In genomic region chr1:206116191-206116872, GRCh38 we compare ENCODE assay signal across 15 cellular contexts. TPM values are rescaled to one million over a fixed set of nuclear protein-coding genes. Genes with fewer than 3 reads are reported as not detected.
DNase-seq lines count a peak whose midpoint lies in the region; FAIRE-seq and TF ChIP-seq lines count a peak whose summit lies in the region.
"Had no signal": no experiment of that assay in that cellular context is flagged by ENCODE, and none has a peak within 500 bp of the region (broad histone marks: within the 10 kb centered on the region; RNA-seq: fewer than 3 reads in every experiment).

No MANE protein-coding gene starts in this region.

- no peak for TF ChIP-seq EP300 in H1 (IDR thresholded peaks at IDR 0.05; ENCODE audit: borderline replicate concordance in 1 of 2, low read depth in 2 of 2, low read length in 2 of 2)

- WGBS in H1 (ENCODE audit: extremely low coverage in 1 of 2, insufficient coverage in 1 of 2, insufficient read length in 1 of 2, insufficient replicate concordance in 2 of 2, low coverage in 1 of 2, low lambda C conversion rate in 2 of 2, missing lambda C conversion rate in 1 of 2), 2 experiments = 90% methylated on average over 25 of the region's 25 CpGs; no CpG with 5 or more reads in 1 of the 2 experiments
- WGBS in neuronal stem cell (ENCODE audit: extremely low coverage in 2 of 2, insufficient read length in 2 of 2, insufficient replicate concordance in 1 of 2), 2 donors = no CpG with 5 or more reads among the region's 25 CpGs

- H3K56ac ChIP-seq in H1 (replicated peaks; ENCODE audit: insufficient read length, low read depth, low read length) = no peak overlapping the region

- H3K9me3 ChIP-seq in H1 (ENCODE audit: insufficient read depth in 2 of 2, low read depth in 1 of 2, low read length in 1 of 2) = no peaks in the 10 kb centered on the region; a peak in 2 of 4 replicates
- H3K9me3 ChIP-seq in neuronal stem cell (replicated peaks in 1 of 2; ENCODE audit: control insufficient read depth in 2 of 2, insufficient read depth in 1 of 2, low read depth in 1 of 2, low read length in 2 of 2) = peaks cover 0 to 8% of the 10 kb centered on the region in 2 donors

- H4K91ac ChIP-seq in H1 (replicated peaks; ENCODE audit: insufficient read length, low read length) (no peak overlapping the region), neuronal stem cell (ENCODE audit: low read depth, low read length, poor library complexity) (no peak overlapping the region)

- H3K9ac ChIP-seq in H1 (replicated peaks in 1 of 4; ENCODE audit: extremely low read depth in 1 of 4, low read depth in 3 of 4, low read length in 3 of 4) (no peak overlapping the region), neuronal stem cell (ENCODE audit: low read depth, low read length, poor library complexity) (no peak overlapping the region)

- no peak overlapping the region for H4K5ac ChIP-seq in H1 (ENCODE audit: insufficient read length, low read depth, low read length)

- H2BK20ac ChIP-seq in H1 (ENCODE audit: low read length) = no peak overlapping the region

- H2BK12ac ChIP-seq in H1 (ENCODE audit: low read depth, low read length) (no peak overlapping the region), neuronal stem cell (ENCODE audit: low read length) (peak overlapping the region; percentile 63)

- no peak overlapping the region for H3K14ac ChIP-seq in H1 (ENCODE audit: insufficient read length)
- H3K14ac ChIP-seq in neuronal stem cell (ENCODE audit: low read length) = peak overlapping the region; percentile 92

- CTCF ChIA-PET in H1 (lab: Charles Lee; ENCODE audit: partially characterized antibody) = interaction anchor here (0.8 to 2.8 kb wide), 3 partner anchors 10 to 132 kb away, joined by 3 to 14 read pairs (median 3); no protein-coding TSS in a partner anchor

- H2BK5ac ChIP-seq in H1 (ENCODE audit: low read depth, low read length) (no peak overlapping the region), neuronal stem cell (ENCODE audit: low read length) (no peak overlapping the region)

- H3K27me3 ChIP-seq in H1 (replicated peaks in 1 of 4; ENCODE audit: control insufficient read depth in 3 of 4, extremely low read depth in 1 of 4, insufficient read depth in 3 of 4, low read length in 3 of 4) (peaks cover 3 to 26% (median 24%) of the 10 kb centered on the region in 4 experiments), neuronal stem cell (ENCODE audit: control insufficient read depth in 3 of 3, insufficient read depth in 3 of 3, low read depth in 1 of 3, low read length in 3 of 3) (peaks cover 4 to 69% (median 24%) of the 10 kb centered on the region in 3 experiments)

- TF ChIP-seq CTCF in H1 (IDR thresholded peaks at IDR 0.05; ENCODE audit: control extremely low read depth in 1 of 3, insufficient read depth in 1 of 3, low read depth in 1 of 3, low read length in 3 of 3) (no peak), GM20000 (IDR thresholded peaks at IDR 0.05; ENCODE audit: extremely low read depth, missing control alignments) (no peak)

- H2AK5ac ChIP-seq in H1 (ENCODE audit: low read depth, low read length) (0 out of 2 replicates have a peak overlapping the region, but pooled peaks have one; percentile 1), neuronal stem cell (ENCODE audit: low read depth, low read length) (peak overlapping the region; percentile 87)

- FAIRE-seq in H1 (lab: Jason Lieb, UNC) = no peak
- FAIRE-seq: endothelial cell of umbilical vein, GM12891 had no signal

- peak overlapping the region in 2 of 4 experiments; percentile 50 to 69; a peak in 5 of 8 replicates for H3K4me3 ChIP-seq in H1 (ENCODE audit: extremely low read depth in 1 of 4, insufficient read depth in 2 of 4, low read depth in 3 of 4, low read length in 4 of 4)
- peak overlapping the region in 1 of 2 donors; percentile 40 for H3K4me3 ChIP-seq in neuronal stem cell (ENCODE audit: low read length in 2 of 2)

- H3K79me2 ChIP-seq in H1 (ENCODE audit: control insufficient read depth in 1 of 2, insufficient read depth in 2 of 2, low read length in 2 of 2) = no peaks in the 10 kb centered on the region

- H2AFZ ChIP-seq in H1 (ENCODE audit: low read length) (0 out of 2 replicates have a peak overlapping the region, but pooled peaks have one; percentile 55), neuronal stem cell (ENCODE audit: low read length) (no peak overlapping the region)

- POLR2A ChIA-PET in H1 (lab: Charles Lee; ENCODE audit: partially characterized antibody) = no interaction called here

- H3K23ac ChIP-seq in H1 (ENCODE audit: insufficient read length) = no peak overlapping the region
- peak overlapping the region; percentile 86 for H3K23ac ChIP-seq in neuronal stem cell (ENCODE audit: low read depth, low read length, poor library complexity)

- H3K27ac ChIP-seq in H1 (ENCODE audit: low read depth, low read length) (no peak overlapping the region), neuronal stem cell (replicated peaks; ENCODE audit: low read length) (no peak overlapping the region)
- H3K27ac ChIP-seq: 22Rv1, left ventricle myocardium inferior had no signal

- peak overlapping the region; percentile 71 to 89 for H3K4me2 ChIP-seq in H1 (ENCODE audit: insufficient read depth in 1 of 2, low read depth in 2 of 2, low read length in 2 of 2)
- H3K4me2 ChIP-seq in neuronal stem cell (ENCODE audit: insufficient read depth, low read length, poor library complexity, severe bottlenecking) = no peak overlapping the region

- H3K79me1 ChIP-seq in H1 (ENCODE audit: low read depth, low read length) (peaks cover 2% of the 10 kb centered on the region; the same call in 1 of the 2 replicates), neuronal stem cell (ENCODE audit: low read depth, low read length) (no peaks in the 10 kb centered on the region)

- H3K4ac ChIP-seq in H1 (replicated peaks; ENCODE audit: insufficient read length, low read depth, low read length) = peak overlapping the region; percentile 53
- H3K4ac ChIP-seq in neuronal stem cell (ENCODE audit: low read length) = no peak overlapping the region

- H3K18ac ChIP-seq in H1 (ENCODE audit: extremely low read depth, low read length) = no peak overlapping the region
- peak overlapping the region; percentile 66 for H3K18ac ChIP-seq in neuronal stem cell (ENCODE audit: low read length)

- DNase-seq in DMS153 (lab: John Stamatoyannopoulos, UW) (peak; percentile 66), DMS153 treated with DMSO at 0.1 percent for 48 hours (lab: John Stamatoyannopoulos, UW; ENCODE audit: unreplicated experiment) (no peak), NCI-H510A (lab: John Stamatoyannopoulos, UW) (peak; percentile 70), H1 (ENCODE audit: low read depth in 1 of 2, low spot score in 2 of 2) (peak in 1 of 2 experiments; percentile 45), neuronal stem cell (ENCODE audit: low spot score) (no peak), glomerular visceral epithelial cell (ENCODE audit: extremely low spot score) (no peak), GM20000 (ENCODE audit: low spot score) (no peak), NCI-H1092 (lab: John Stamatoyannopoulos, UW) (no peak)

- no peak for TF ChIP-seq POLR2A in H1 (IDR thresholded peaks at IDR 0.05; ENCODE audit: control extremely low read depth in 1 of 2, low read depth in 2 of 2, low read length in 2 of 2)

- TF ChIP-seq RAD21 in H1 (IDR thresholded peaks at IDR 0.05 in 1 of 2, conservative IDR thresholded peaks at IDR 0.05 in 1 of 2; ENCODE audit: low read depth in 2 of 2, low read length in 2 of 2) = no peak

- H3K23me2 ChIP-seq in H1 (ENCODE audit: low read depth, low read length) = peaks cover 16% of the 10 kb centered on the region

- no peaks in the 10 kb centered on the region for H3K36me3 ChIP-seq in H1 (ENCODE audit: control insufficient read depth in 2 of 4, insufficient read depth in 4 of 4, low read length in 3 of 4)
- H3K36me3 ChIP-seq in neuronal stem cell (replicated peaks in 1 of 2; ENCODE audit: control insufficient read depth in 2 of 2, insufficient read depth in 2 of 2, low read length in 2 of 2) = no peaks in the 10 kb centered on the region
- H3K36me3 ChIP-seq: left ventricle myocardium inferior had no signal

- H3K4me1 ChIP-seq in H1 (replicated peaks in 1 of 4; ENCODE audit: control insufficient read depth in 3 of 4, insufficient read depth in 4 of 4, low read length in 3 of 4) = peaks cover 0 to 3% (median 2%) of the 10 kb centered on the region in 4 experiments; a peak in 3 of 7 replicates
- H3K4me1 ChIP-seq in neuronal stem cell (ENCODE audit: control insufficient read depth in 2 of 2, insufficient read depth in 1 of 2, low read depth in 1 of 2, low read length in 2 of 2) = peaks cover 0 to 3% of the 10 kb centered on the region in 2 donors

- peaks cover 0 to 2% of the 10 kb centered on the region in 2 experiments for H4K20me1 ChIP-seq in H1 (replicated peaks in 1 of 2; ENCODE audit: control insufficient read depth in 1 of 2, insufficient read depth in 2 of 2, low read length in 2 of 2)

- H4K8ac ChIP-seq in H1 (ENCODE audit: extremely low read depth, insufficient read depth, low read length) (no peak overlapping the region), neuronal stem cell (ENCODE audit: low read depth, low read length) (peak overlapping the region; percentile 45)

- 0 out of 2 replicates have a peak overlapping the region, but pooled peaks have one; percentile 61 for H2BK15ac ChIP-seq in H1 (ENCODE audit: low read length)
- H2BK15ac ChIP-seq in neuronal stem cell (ENCODE audit: low read length) = peak overlapping the region; percentile 44

- no peak overlapping the region for H2BK120ac ChIP-seq in H1 (replicated peaks; ENCODE audit: low read depth, low read length)
- H2BK120ac ChIP-seq in neuronal stem cell (ENCODE audit: low read depth, low read length) = no peak overlapping the region

TF ChIP-seq in H1, 55 proteins besides CTCF, POLR2A, EP300 and RAD21 (continues in another document):
- no peak for TF ChIP-seq KDM4A (IDR thresholded peaks at IDR 0.05; ENCODE audit: low read depth, low read length, severe bottlenecking)
- no peak for TF ChIP-seq GTF2F1 (IDR thresholded peaks at IDR 0.05; ENCODE audit: borderline replicate concordance, low read depth, low read length)
- TF ChIP-seq YY1 (IDR thresholded peaks at IDR 0.05; ENCODE audit: low read depth, low read length) = no peak
- no peak for TF ChIP-seq TEAD4 (IDR thresholded peaks at IDR 0.05; ENCODE audit: low read depth, low read length)
- no peak for TF ChIP-seq ZNF274 (IDR thresholded peaks at IDR 0.05; ENCODE audit: borderline replicate concordance, extremely low read depth, low read length)

RNA-seq across cellular contexts. Expression of gene AVPR1B, which starts 0.9 kb away (rescaled TPM):
- 0.42 and 0.50 TPM in 2 replicates for total RNA-seq in H1 (2021; fragmentation: NEBNext Ultra II Directional; extraction: Animal tissue kit (Norgen Biotek cat#: 25700))
- polyA plus RNA-seq in H1 (2011; rRNA removed) = 0.29 and 0.44 TPM in 2 replicates
- polyA plus RNA-seq in H1 (2011; cell fraction: cytosol; rRNA removed) = 0.30 TPM
- 0.39 TPM for polyA plus RNA-seq in H1 (2011; cell fraction: nucleus; rRNA removed)
- polyA plus RNA-seq in H1 (2012, experiment 1 of 2) = 0.23 to 0.27 TPM (median 0.27 TPM) in 3 of 4 replicates, not detected in the other
- 0.07 TPM for polyA plus RNA-seq in H1 (2012, experiment 2 of 2)
- 0.20 TPM for polyA plus RNA-seq in H1 (2013, experiment 1 of 2)
- polyA plus RNA-seq in H1 (2013, experiment 2 of 2) = 0.24 TPM
- 0.35 and 0.37 TPM in 2 replicates for polyA minus RNA-seq in H1 (2011; rRNA and poly(A)+ RNA removed)
- not detected for polyA minus RNA-seq in H1 (2011; cell fraction: cytosol; rRNA and poly(A)+ RNA removed)
- polyA minus RNA-seq in H1 (2011; cell fraction: nucleus; rRNA and poly(A)+ RNA removed) = 0.30 TPM
- polyA plus RNA-seq in neuronal stem cell (2013, experiment 1 of 2) = 0.03 TPM
- polyA plus RNA-seq in neuronal stem cell (2013, experiment 2 of 2) = 0.03 TPM
- total RNA-seq: activated naive CD4-positive, alpha-beta T cell treated with anti-CD3 and anti-CD28 coated beads, Interleukin-2, amount 50 U/mL, for 72 hours; endothelial cell of umbilical vein; left ventricle myocardium inferior; neural crest cell had no signal
- polyA plus RNA-seq: CD14-positive monocyte, endothelial cell of umbilical vein had no signal

Comparison
In these comparisons a context has a peak if more than half of its experiments do, and no peak if none do; other contexts are left out.
1. DNase-seq: peak in DMS153 (single experiment) and NCI-H510A (single experiment); none in DMS153 treated with DMSO at 0.1 percent for 48 hours (single experiment), neuronal stem cell (single experiment), glomerular visceral epithelial cell (single experiment), GM20000 (single experiment) and NCI-H1092 (single experiment).